9 cellular contexts compared by ENCODE assay signal in genomic region chr6:90025418-90026089, GRCh38.
A peak's percentile ranks its signal among the peaks of the same experiment; 100 is the strongest.
DNase-seq lines count a peak whose midpoint lies in the region; ATAC-seq and TF ChIP-seq lines count a peak whose summit lies in the region.
"Had no signal": no experiment of that assay in that cellular context is flagged by ENCODE, and none has a peak within 500 bp of the region (broad histone marks: within the 10 kb centered on the region; RNA-seq: fewer than 3 reads in every experiment).

No MANE protein-coding gene starts in this region.

- H3K4me3 ChIP-seq in AG09309 (ENCODE audit: control insufficient read depth, low read depth, low read length) (no peak overlapping the region), IMR-90 (ENCODE audit: insufficient read depth, low read depth, low read length) (no peak overlapping the region)
- H3K4me3 ChIP-seq: thoracic aorta had no signal

- no peak for TF ChIP-seq POLR2A in IMR-90 (IDR thresholded peaks at IDR 0.05; ENCODE audit: low read depth, low read length)

- no CpG with 5 or more reads among the region's 5 CpGs for WGBS in IMR-90 (ENCODE audit: extremely low coverage in 2 of 2, insufficient read length in 1 of 2), 2 experiments

- H3K36me3 ChIP-seq in IMR-90 (ENCODE audit: control insufficient read depth, insufficient read depth, low read length) = no peaks in the 10 kb centered on the region
- H3K36me3 ChIP-seq: thoracic aorta had no signal

- no peak overlapping the region; the same call in 1 of the 2 replicates for H3K9ac ChIP-seq in IMR-90 (ENCODE audit: low read depth, low read length)

- peaks cover 4% of the 10 kb centered on the region for H3K4me1 ChIP-seq in IMR-90 (ENCODE audit: control insufficient read depth, insufficient read depth, low read length)

- peak; percentile 83 for DNase-seq in AG09309 (ENCODE audit: low read depth)
- peak; percentile 97 for DNase-seq in IMR-90
- DNase-seq in activated naive CD4-positive, alpha-beta T cell treated with anti-CD3 and anti-CD28 coated beads, Interleukin-2, amount 50 U/mL, for 16 hours = peak; percentile 70
- peak; percentile 79 for DNase-seq in myocyte (ENCODE audit: low read depth)
- DNase-seq in NCI-H345 (lab: John Stamatoyannopoulos, UW) = no peak
- no peak for DNase-seq in mucosa of gallbladder (ENCODE audit: low spot score)
- no peak for DNase-seq in OCI-M2 (lab: John Stamatoyannopoulos, UW; ENCODE audit: unreplicated experiment)

- 0 out of 3 replicates have a peak overlapping the region, but pooled peaks have one; percentile 13 for H2BK15ac ChIP-seq in IMR-90 (ENCODE audit: low read depth, low read length)

- peak overlapping the region; percentile 43 for H2BK5ac ChIP-seq in IMR-90 (ENCODE audit: low read depth, low read length, poor library complexity, severe bottlenecking)

- ATAC-seq in IMR-90 (ENCODE audit: low read depth) (peak; percentile 99), GM18502 (IDR thresholded peaks at IDR 0.05; ENCODE audit: poor library complexity, unreplicated experiment) (no peak)

- H2BK120ac ChIP-seq in IMR-90 (ENCODE audit: low read depth, low read length) = peak overlapping the region; percentile 47; the same call in 1 of the 2 replicates

- H3K9me3 ChIP-seq in IMR-90 (ENCODE audit: control insufficient read depth, insufficient read depth, low read length) = no peaks in the 10 kb centered on the region
- H3K9me3 ChIP-seq: thoracic aorta had no signal

- peak overlapping the region in 1 of 2 experiments; percentile 1; a peak in 2 of 4 replicates for H4K8ac ChIP-seq in IMR-90 (ENCODE audit: low read depth in 2 of 2, low read length in 2 of 2)

- intact Hi-C loops in IMR-90 (cut with micrococcal nuclease) = no loop called here

- BruUV-seq in IMR-90 (replicated peaks; lab: Mats Ljungman, UMichigan) = no TSS peak

- no peak overlapping the region for H2AK5ac ChIP-seq in IMR-90 (ENCODE audit: low read depth, low read length)

- H3K79me1 ChIP-seq in IMR-90 (ENCODE audit: low read depth in 1 of 2, low read length in 2 of 2) = no peaks in the 10 kb centered on the region

- H2AFZ ChIP-seq in IMR-90 (replicated peaks; ENCODE audit: low read length, poor library complexity) = no peak overlapping the region

- dilution Hi-C loops in IMR-90 (cut with HindIII; ENCODE audit: low sequenced_read_pairs, unreplicated experiment) = no loop called here

- peak overlapping the region; percentile 70 for H3K4me2 ChIP-seq in IMR-90 (ENCODE audit: low read depth, low read length)

- TF ChIP-seq CTCF in AG09309 (IDR thresholded peaks at IDR 0.05; ENCODE audit: control insufficient read depth, insufficient read depth, low read depth, low read length, missing control alignments) (no peak), IMR-90 (conservative IDR thresholded peaks at IDR 0.05; ENCODE audit: low read depth, low read length) (no peak)

- no peak overlapping the region for H2AK9ac ChIP-seq in IMR-90 (replicated peaks; ENCODE audit: low read depth, low read length, poor library complexity)

- no peak overlapping the region for H3K56ac ChIP-seq in IMR-90 (ENCODE audit: extremely low read depth, insufficient read depth, low read length)

- H3K27ac ChIP-seq in IMR-90 (ENCODE audit: insufficient read depth, low read length) = peak overlapping the region; percentile 19; the same call in 1 of the 2 replicates
- H3K27ac ChIP-seq: thoracic aorta had no signal

- peak overlapping the region; percentile 89 for H3K18ac ChIP-seq in IMR-90 (ENCODE audit: low read depth, low read length)

- H3K14ac ChIP-seq in IMR-90 (replicated peaks; ENCODE audit: low read depth, low read length) = no peak overlapping the region; the same call in 1 of the 2 replicates

- H3K23ac ChIP-seq in IMR-90 (ENCODE audit: low read depth, low read length) = no peak overlapping the region

- POLR2A ChIA-PET in IMR-90 (lab: Charles Lee; ENCODE audit: unreplicated experiment) = no interaction called here

- H4K20me1 ChIP-seq in IMR-90 (ENCODE audit: insufficient read depth, low read length) = no peaks in the 10 kb centered on the region

- no peak overlapping the region for H4K5ac ChIP-seq in IMR-90 (ENCODE audit: low read depth, low read length)

- H2BK20ac ChIP-seq in IMR-90 (ENCODE audit: low read depth, low read length) = no peak overlapping the region; the same call in 1 of the 2 replicates

- no peak overlapping the region for H4K91ac ChIP-seq in IMR-90 (ENCODE audit: insufficient read depth, low read depth, low read length)

- no peak for TF ChIP-seq RAD21 in IMR-90 (IDR thresholded peaks at IDR 0.05; ENCODE audit: low read length)

- H3K9me1 ChIP-seq in IMR-90 (ENCODE audit: insufficient read depth, low read length) = no peaks in the 10 kb centered on the region; the same call in none of the 2 replicates

- H3K4ac ChIP-seq in IMR-90 (ENCODE audit: low read depth, low read length) = peak overlapping the region; percentile 51; the same call in 1 of the 2 replicates

- CTCF ChIA-PET in IMR-90 (lab: Yijun Ruan, JAX) = interaction anchor here (1.0 kb wide), 1 partner anchor 85 kb away, joined by 4 read pairs; no protein-coding TSS in a partner anchor

- in situ Hi-C loops in IMR-90 (cut with MboI; ENCODE audit: low sequenced_read_pairs) = no loop called here

- no peaks in the 10 kb centered on the region for H3K27me3 ChIP-seq in IMR-90 (ENCODE audit: control insufficient read depth, insufficient read depth, low read length)

TF ChIP-seq in IMR-90, 13 proteins besides CTCF, POLR2A, EP300 and RAD21:
- TF ChIP-seq RFX5 (IDR thresholded peaks at IDR 0.05; ENCODE audit: low read depth, low read length) (no peak), NFE2L2 (IDR thresholded peaks at IDR 0.05; ENCODE audit: low read depth, low read length) (peak; percentile 57; the same call in 1 of the 2 replicates), ELK1 (IDR thresholded peaks at IDR 0.05; ENCODE audit: borderline replicate concordance, low read depth, low read length) (no peak), RCOR1 (IDR thresholded peaks at IDR 0.05; ENCODE audit: insufficient replicate concordance, low read length) (no peak), CEBPB (IDR thresholded peaks at IDR 0.05; ENCODE audit: low read depth, low read length) (peak; percentile 74; the same call in 1 of the 2 replicates), FOS (IDR thresholded peaks at IDR 0.05; ENCODE audit: low read depth, low read length) (peak; percentile 96), MAZ (IDR thresholded peaks at IDR 0.05; ENCODE audit: borderline replicate concordance, low read depth, low read length) (no peak), BHLHE40 (IDR thresholded peaks at IDR 0.05; ENCODE audit: low read depth, low read length) (peak; percentile 45; the same call in 1 of the 2 replicates), SMC3 (IDR thresholded peaks at IDR 0.05; ENCODE audit: low read depth, low read length) (no peak)

Comparison
In these comparisons a context has a peak if more than half of its experiments do, and no peak if none do; other contexts are left out.
1. DNase-seq: peak in AG09309 (single experiment), IMR-90 (single experiment), activated naive CD4-positive, alpha-beta T cell treated with anti-CD3 and anti-CD28 coated beads, Interleukin-2, amount 50 U/mL, for 16 hours (single experiment) and myocyte (single experiment); none in NCI-H345 (single experiment), mucosa of gallbladder (single experiment) and OCI-M2 (single experiment).